ENCODE assay signal across 8 cellular contexts in the genomic region with DNA sequence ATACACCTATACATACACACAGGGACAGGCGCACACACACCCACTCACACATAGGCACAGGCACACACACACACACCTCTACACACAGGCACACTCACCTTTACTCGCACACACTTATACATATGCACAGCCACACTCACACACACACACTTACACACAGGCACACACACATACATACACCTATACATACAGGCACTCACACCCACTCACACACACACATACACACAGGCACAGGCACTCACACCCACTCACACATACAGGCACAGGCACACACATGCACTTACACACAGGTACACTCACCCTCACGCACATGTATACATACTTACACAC.
DNase-seq lines count a peak whose midpoint lies in the region; ATAC-seq, FAIRE-seq and TF ChIP-seq lines count a peak whose summit lies in the region.

No MANE protein-coding gene starts in this region.

- dilution Hi-C loops in keratinocyte (cut with MboI; ENCODE audit: extremely low pct_ligation_motif_present, low sequenced_read_pairs) = no loop called here

- H3K9ac ChIP-seq in keratinocyte (ENCODE audit: control insufficient read depth, extremely low read depth, insufficient read depth, low read length) (peak overlapping the region; percentile 61), subcutaneous abdominal adipose tissue (ENCODE audit: low read length in 5 of 5) (peak overlapping the region in 2 of 5 donors; percentile 15 to 57)

- no peaks in the 10 kb centered on the region for H3K36me3 ChIP-seq in HEK293 (ENCODE audit: control insufficient read depth in 2 of 2, insufficient read depth in 1 of 2, low read length in 2 of 2)
- H3K36me3 ChIP-seq in RWPE2 (ENCODE audit: low read depth) = no peaks in the 10 kb centered on the region
- H3K36me3 ChIP-seq in keratinocyte (ENCODE audit: control insufficient read depth in 2 of 2, extremely low read depth in 1 of 2, insufficient read depth in 2 of 2, low read length in 2 of 2) = no peaks in the 10 kb centered on the region
- H3K36me3 ChIP-seq in subcutaneous abdominal adipose tissue (ENCODE audit: control insufficient read depth in 5 of 5, insufficient read depth in 5 of 5, low read length in 5 of 5) = no peaks in the 10 kb centered on the region

- H3K4me3 ChIP-seq in HEK293 (ENCODE audit: low read depth, low read length) (no peak overlapping the region), RWPE2 (ENCODE audit: severe bottlenecking) (no peak overlapping the region), keratinocyte (ENCODE audit: control insufficient read depth in 2 of 3, extremely low read depth in 1 of 3, insufficient read depth in 2 of 3, low read depth in 1 of 3, low read length in 3 of 3) (peak overlapping the region in 1 of 3 experiments; percentile 34), subcutaneous abdominal adipose tissue (ENCODE audit: low read depth in 1 of 5, low read length in 5 of 5) (peak overlapping the region in 1 of 5 donors; percentile 36)

- H3K79me2 ChIP-seq in keratinocyte (ENCODE audit: control insufficient read depth, insufficient read depth, low read length) = no peaks in the 10 kb centered on the region

- peak overlapping the region; percentile 70 for H3K4me2 ChIP-seq in keratinocyte (ENCODE audit: control insufficient read depth, extremely low read depth, insufficient read depth, low read depth, low read length)

- H2AFZ ChIP-seq in keratinocyte (ENCODE audit: control insufficient read depth, low read length) = no peak overlapping the region

- H3K4me1 ChIP-seq in HEK293 (ENCODE audit: control insufficient read depth, insufficient read depth, low read length) (no peaks in the 10 kb centered on the region; the same call in 1 of the 2 replicates), RWPE2 (ENCODE audit: insufficient read depth, poor library complexity, severe bottlenecking) (peaks cover 18% of the 10 kb centered on the region), keratinocyte (ENCODE audit: control insufficient read depth, extremely low read depth, insufficient read depth, low read length) (peaks cover 23% of the 10 kb centered on the region), subcutaneous abdominal adipose tissue (ENCODE audit: control insufficient read depth in 5 of 5, insufficient read depth in 5 of 5, low read length in 5 of 5) (peaks cover 23 to 85% (median 56%) of the 10 kb centered on the region in 5 donors)

- no peak overlapping the region; the same call in 1 of the 2 replicates for H3K27ac ChIP-seq in HEK293 (ENCODE audit: extremely low read depth, low read depth, low read length)
- H3K27ac ChIP-seq in RWPE2 (ENCODE audit: poor library complexity, severe bottlenecking) = peak overlapping the region; percentile 96
- H3K27ac ChIP-seq in keratinocyte (ENCODE audit: control insufficient read depth, insufficient read depth, low read length) = peak overlapping the region; percentile 89
- H3K27ac ChIP-seq in subcutaneous abdominal adipose tissue (ENCODE audit: low read depth, low read length) = peak overlapping the region; percentile 16

- DNase-seq in RWPE2 (ENCODE audit: low spot score) (no peak), keratinocyte (ENCODE audit: low read depth, low spot score) (no peak), NCI-H1930 (lab: John Stamatoyannopoulos, UW) (no peak), mesenteric fat pad (ENCODE audit: low spot score) (no peak), HuH-7.5 (ENCODE audit: low spot score) (no peak)
- DNase-seq in activated CD8-positive, alpha-beta memory T cell treated with anti-CD3 and anti-CD28 coated beads for 24 hours = no peak

- CTCF ChIA-PET in HEK293 (lab: Yijun Ruan, JAX) = no interaction called here

- H3K27me3 ChIP-seq in RWPE2 (ENCODE audit: insufficient read depth, poor library complexity, severe bottlenecking) (no peaks in the 10 kb centered on the region), keratinocyte (ENCODE audit: control insufficient read depth, extremely low read depth, insufficient read depth, low read length) (no peaks in the 10 kb centered on the region), subcutaneous abdominal adipose tissue (ENCODE audit: control insufficient read depth in 5 of 5, insufficient read depth in 4 of 5, low read length in 5 of 5) (no peaks in the 10 kb centered on the region)

- no peaks in the 10 kb centered on the region for H4K20me1 ChIP-seq in keratinocyte (ENCODE audit: control insufficient read depth, extremely low read depth, insufficient read depth, low read length)

- H3K9me3 ChIP-seq in HEK293 (ENCODE audit: control insufficient read depth, insufficient read depth, low read depth, low read length) (no peaks in the 10 kb centered on the region), RWPE2 (ENCODE audit: severe bottlenecking) (no peaks in the 10 kb centered on the region), keratinocyte (ENCODE audit: control insufficient read depth, low read depth, low read length) (no peaks in the 10 kb centered on the region), subcutaneous abdominal adipose tissue (ENCODE audit: control insufficient read depth in 5 of 5, low read length in 5 of 5) (peaks cover 0 to 2% (median 0%) of the 10 kb centered on the region in 5 donors)

- H3K9me1 ChIP-seq in keratinocyte (ENCODE audit: control insufficient read depth, extremely low read depth, insufficient read depth, low read length) = no peaks in the 10 kb centered on the region

- TF ChIP-seq CTCF in HEK293 (tag by site-specific recombination; IDR thresholded peaks at IDR 0.05) = no peak
- no peak for TF ChIP-seq CTCF in RWPE2 (IDR thresholded peaks at IDR 0.05; ENCODE audit: poor library complexity, severe bottlenecking)
- no peak for TF ChIP-seq CTCF in keratinocyte (optimal IDR thresholded peaks at IDR 0.05 in 1 of 3, IDR thresholded peaks at IDR 0.05 in 1 of 3, conservative IDR thresholded peaks at IDR 0.05 in 1 of 3; ENCODE audit: extremely low read depth in 1 of 3, insufficient read depth in 2 of 3, low read length in 3 of 3)

- ATAC-seq in RWPE2 (ENCODE audit: low read depth) = no peak

- FAIRE-seq in keratinocyte (lab: Jason Lieb, UNC) = no peak

- POLR2A ChIA-PET in HEK293 (lab: Yijun Ruan, JAX) = no interaction called here

TF ChIP-seq in HEK293, 187 proteins besides CTCF, POLR2A, EP300 and RAD21:
- TF ChIP-seq ZNF785 (tag by site-specific recombination; IDR thresholded peaks at IDR 0.05) (peak; percentile 71; the same call in 1 of the 2 replicates), ZFHX2 (tag by site-specific recombination; conservative IDR thresholded peaks at IDR 0.05) (peak; percentile 91), EGR2 (tag by site-specific recombination; IDR thresholded peaks at IDR 0.05; ENCODE audit: low read depth) (peak; percentile 67; the same call in 1 of the 2 replicates), ZBTB17 (tag by site-specific recombination; IDR thresholded peaks at IDR 0.05) (no peak), ZNF223 (tag by site-specific recombination; IDR thresholded peaks at IDR 0.05) (peak; percentile 38; the same call in 1 of the 2 replicates), GLI2 (tag by site-specific recombination; IDR thresholded peaks at IDR 0.05; ENCODE audit: borderline replicate concordance, low read depth) (no peak), ZNF624 (tag by site-specific recombination; IDR thresholded peaks at IDR 0.05) (no peak), ZNF571 (tag by site-specific recombination; IDR thresholded peaks at IDR 0.05) (peak; percentile 31; the same call in 1 of the 2 replicates), ZFP37 (tag by site-specific recombination; IDR thresholded peaks at IDR 0.05) (no peak)
- TF ChIP-seq, protein P1, sequence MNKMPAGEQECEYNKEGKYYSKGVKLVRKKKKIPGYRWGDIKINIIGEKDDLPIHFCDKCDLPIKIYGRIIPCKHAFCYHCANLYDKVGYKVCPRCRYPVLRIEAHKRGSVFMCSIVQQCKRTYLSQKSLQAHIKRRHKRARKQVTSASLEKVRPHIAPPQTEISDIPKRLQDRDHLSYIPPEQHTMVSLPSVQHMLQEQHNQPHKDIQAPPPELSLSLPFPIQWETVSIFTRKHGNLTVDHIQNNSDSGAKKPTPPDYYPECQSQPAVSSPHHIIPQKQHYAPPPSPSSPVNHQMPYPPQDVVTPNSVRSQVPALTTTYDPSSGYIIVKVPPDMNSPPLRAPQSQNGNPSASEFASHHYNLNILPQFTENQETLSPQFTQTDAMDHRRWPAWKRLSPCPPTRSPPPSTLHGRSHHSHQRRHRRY (tag by site-specific recombination; IDR thresholded peaks at IDR 0.05) = peak; percentile 48; the same call in 1 of the 2 replicates
- TF ChIP-seq, protein P2, sequence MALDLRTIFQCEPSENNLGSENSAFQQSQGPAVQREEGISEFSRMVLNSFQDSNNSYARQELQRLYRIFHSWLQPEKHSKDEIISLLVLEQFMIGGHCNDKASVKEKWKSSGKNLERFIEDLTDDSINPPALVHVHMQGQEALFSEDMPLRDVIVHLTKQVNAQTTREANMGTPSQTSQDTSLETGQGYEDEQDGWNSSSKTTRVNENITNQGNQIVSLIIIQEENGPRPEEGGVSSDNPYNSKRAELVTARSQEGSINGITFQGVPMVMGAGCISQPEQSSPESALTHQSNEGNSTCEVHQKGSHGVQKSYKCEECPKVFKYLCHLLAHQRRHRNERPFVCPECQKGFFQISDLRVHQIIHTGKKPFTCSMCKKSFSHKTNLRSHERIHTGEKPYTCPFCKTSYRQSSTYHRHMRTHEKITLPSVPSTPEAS (tag by site-specific recombination; IDR thresholded peaks at IDR 0.05) = peak; percentile 81
